ENCODE assay signal across 8 cellular contexts in the genomic region with DNA sequence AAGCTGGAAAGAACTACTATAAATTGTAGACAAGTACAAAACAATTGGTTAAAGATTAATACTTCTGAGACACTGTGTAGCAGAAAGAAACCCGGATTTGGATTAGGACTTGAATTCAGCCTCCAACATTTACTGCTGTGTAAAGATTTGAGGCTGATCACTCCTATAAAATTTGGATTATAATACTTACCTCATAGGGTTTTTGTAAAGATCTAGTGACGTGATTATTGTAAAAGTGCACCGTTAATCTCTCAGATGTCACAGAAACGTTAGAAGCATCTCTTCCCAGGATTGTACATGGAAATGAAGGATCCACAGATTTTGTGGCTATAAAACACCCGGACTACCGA. TPM values are rescaled to one million over a fixed set of nuclear protein-coding genes. Genes with fewer than 3 reads are reported as not detected.
DNase-seq lines count a peak whose midpoint lies in the region; ATAC-seq, FAIRE-seq and TF ChIP-seq lines count a peak whose summit lies in the region.

No MANE protein-coding gene starts in this region.

- H4K20me1 ChIP-seq in astrocyte (ENCODE audit: insufficient read depth, low read length) = no peaks in the 10 kb centered on the region

- CTCF ChIA-PET in Caco-2 (lab: Charles Lee) = interaction anchor here (1.0 kb wide), 2 partner anchors 447 to 475 kb away, joined by 3 to 5 read pairs; partner anchors contain the start of gene CCDC83

- FAIRE-seq in astrocyte (lab: Jason Lieb, UNC) = no peak

- intact Hi-C loops in Caco-2 (cut with micrococcal nuclease; ENCODE audit: unreplicated experiment) (loop anchor here (1.0 to 10.0 kb wide), 4 partner anchors 116 to 637 kb away; partner anchors contain the start of genes CCDC83, CREBZF and PICALM), aorta (cut with DNase I) (no loop called here)

- DNase-seq in Caco-2 (no peak), astrocyte (ENCODE audit: low read depth) (no peak), NK-92 (lab: John Stamatoyannopoulos, UW; ENCODE audit: unreplicated experiment) (no peak), aorta (no peak), mucosa of gallbladder (ENCODE audit: low spot score) (no peak), ecto neural progenitor cell (ENCODE audit: low spot score) (no peak)
- DNase-seq in natural killer cell treated with Interleukin-12 subunit alpha and Interleukin-12 subunit beta and Interleukin-15 and Interleukin-18, amount 100 ng/mL, for 72 hours (ENCODE audit: low spot score) = no peak

- no peaks in the 10 kb centered on the region for H3K27me3 Mint-ChIP-seq in Caco-2 (ENCODE audit: insufficient read depth, unreplicated experiment)
- H3K27me3 Mint-ChIP-seq in astrocyte (ENCODE audit: low read depth, unreplicated experiment) = no peaks in the 10 kb centered on the region
- H3K27me3 Mint-ChIP-seq in natural killer cell treated with Interleukin-12 subunit alpha and Interleukin-12 subunit beta and Interleukin-15 and Interleukin-18, amount 100 ng/mL, for 72 hours = peaks cover 0 to 8% of the 10 kb centered on the region in 2 donors

- 3 to 5% methylated on average over 6 of the region's 6 CpGs for WGBS in aorta, 2 donors

- H3K4me3 ChIP-seq in Caco-2 (ENCODE audit: low read depth, low read length) (peak overlapping the region; percentile 58), astrocyte (ENCODE audit: insufficient read depth, low read depth, low read length) (peak overlapping the region; percentile 97), aorta (ENCODE audit: low read length in 2 of 2) (no peak overlapping the region)

- H3K36me3 Mint-ChIP-seq in Caco-2 (ENCODE audit: insufficient read depth, unreplicated experiment) (peaks cover 17% of the 10 kb centered on the region), astrocyte (ENCODE audit: low read depth, unreplicated experiment) (no peaks in the 10 kb centered on the region)
- H3K36me3 Mint-ChIP-seq in natural killer cell treated with Interleukin-12 subunit alpha and Interleukin-12 subunit beta and Interleukin-15 and Interleukin-18, amount 100 ng/mL, for 72 hours = peaks cover 4% of the 10 kb centered on the region

- H3K36me3 ChIP-seq in Caco-2 (ENCODE audit: control insufficient read depth, insufficient read depth, low read length) = no peaks in the 10 kb centered on the region
- H3K36me3 ChIP-seq in astrocyte (ENCODE audit: insufficient read depth, low read length) = no peaks in the 10 kb centered on the region
- no peaks in the 10 kb centered on the region for H3K36me3 ChIP-seq in aorta (ENCODE audit: control insufficient read depth in 1 of 2, insufficient read depth in 2 of 2, low read length in 1 of 2)

- H3K27ac Mint-ChIP-seq in Caco-2 (ENCODE audit: unreplicated experiment) = peak overlapping the region; percentile 99
- H3K27ac Mint-ChIP-seq in astrocyte (ENCODE audit: unreplicated experiment) = peak overlapping the region; percentile 93
- H3K27ac Mint-ChIP-seq in natural killer cell treated with Interleukin-12 subunit alpha and Interleukin-12 subunit beta and Interleukin-15 and Interleukin-18, amount 100 ng/mL, for 72 hours = peak overlapping the region; percentile 94 to 100

- ATAC-seq in HG02885 (IDR thresholded peaks at IDR 0.05; ENCODE audit: poor library complexity, unreplicated experiment) (peak; percentile 24), aorta (ENCODE audit: low FRiP score) (no peak)
- no peak for ATAC-seq in natural killer cell treated with Interleukin-12 subunit alpha and Interleukin-12 subunit beta and Interleukin-15 and Interleukin-18, amount 100 ng/mL, for 72 hours

- POLR2A ChIA-PET in Caco-2 (lab: Charles Lee) = interaction anchor here (0.7 kb wide), 1 partner anchor 277 kb away, joined by 3 read pairs; no protein-coding TSS in a partner anchor

- no peaks in the 10 kb centered on the region for H3K9me3 Mint-ChIP-seq in Caco-2 (ENCODE audit: unreplicated experiment)
- H3K9me3 Mint-ChIP-seq in astrocyte (ENCODE audit: unreplicated experiment) = no peaks in the 10 kb centered on the region
- H3K9me3 Mint-ChIP-seq in natural killer cell treated with Interleukin-12 subunit alpha and Interleukin-12 subunit beta and Interleukin-15 and Interleukin-18, amount 100 ng/mL, for 72 hours = no peaks in the 10 kb centered on the region

- TF ChIP-seq CTCF in Caco-2 (IDR thresholded peaks at IDR 0.05; ENCODE audit: insufficient read depth in 1 of 2, low read depth in 1 of 2, low read length in 1 of 2, severe bottlenecking in 1 of 2, unreplicated experiment in 1 of 2) = no peak
- no peak for TF ChIP-seq CTCF in astrocyte (IDR thresholded peaks at IDR 0.05; ENCODE audit: insufficient read depth, low read depth, low read length)

- peak overlapping the region; percentile 93 for H2AFZ ChIP-seq in astrocyte (ENCODE audit: low read depth, low read length)

- BruUV-seq in Caco-2 (replicated peaks; lab: Mats Ljungman, UMichigan) = TSS peak; percentile 47

- H3K27me3 ChIP-seq in Caco-2 (replicated peaks; ENCODE audit: control insufficient read depth, insufficient read depth, low read length) (no peaks in the 10 kb centered on the region), astrocyte (ENCODE audit: insufficient read depth, low read length) (no peaks in the 10 kb centered on the region), aorta (ENCODE audit: control insufficient read depth in 1 of 2, insufficient read depth in 2 of 2, low read length in 1 of 2) (no peaks in the 10 kb centered on the region)

- H3K27ac ChIP-seq in astrocyte (ENCODE audit: low read depth, low read length) = peak overlapping the region; percentile 91
- no peak overlapping the region for H3K27ac ChIP-seq in aorta (ENCODE audit: low read depth in 1 of 2, low read length in 2 of 2)

- H3K4me3 Mint-ChIP-seq in Caco-2 (ENCODE audit: unreplicated experiment) = peak overlapping the region; percentile 98
- peak overlapping the region; percentile 100 for H3K4me3 Mint-ChIP-seq in astrocyte (ENCODE audit: unreplicated experiment)
- H3K4me3 Mint-ChIP-seq in natural killer cell treated with Interleukin-12 subunit alpha and Interleukin-12 subunit beta and Interleukin-15 and Interleukin-18, amount 100 ng/mL, for 72 hours = peak overlapping the region; percentile 92

- H3K4me1 ChIP-seq in Caco-2 = 0 out of 2 replicates have a peak, but pooled peaks cover 10% of the 10 kb centered on the region
- no peaks in the 10 kb centered on the region for H3K4me1 ChIP-seq in astrocyte (ENCODE audit: insufficient read depth, low read length)
- no peaks in the 10 kb centered on the region for H3K4me1 ChIP-seq in aorta (ENCODE audit: control insufficient read depth in 1 of 2, insufficient read depth in 2 of 2, low read length in 2 of 2)

- H3K9ac ChIP-seq in astrocyte (ENCODE audit: low read length) = peak overlapping the region; percentile 95

- H3K4me1 Mint-ChIP-seq in Caco-2 (ENCODE audit: low read depth, unreplicated experiment) (peaks cover 8% of the 10 kb centered on the region), astrocyte (ENCODE audit: low read depth, unreplicated experiment) (peaks cover 10% of the 10 kb centered on the region)
- peaks cover 20 to 22% of the 10 kb centered on the region in 2 donors for H3K4me1 Mint-ChIP-seq in natural killer cell treated with Interleukin-12 subunit alpha and Interleukin-12 subunit beta and Interleukin-15 and Interleukin-18, amount 100 ng/mL, for 72 hours (ENCODE audit: low read depth in 2 of 2)

- no peaks in the 10 kb centered on the region for H3K9me3 ChIP-seq in Caco-2
- no peaks in the 10 kb centered on the region for H3K9me3 ChIP-seq in astrocyte (ENCODE audit: insufficient read depth, low read depth, low read length)
- no peaks in the 10 kb centered on the region for H3K9me3 ChIP-seq in aorta (ENCODE audit: control insufficient read depth, low read length)

- H3K4me2 ChIP-seq in astrocyte (ENCODE audit: low read length) = peak overlapping the region; percentile 89

- H3K79me2 ChIP-seq in astrocyte (ENCODE audit: insufficient read depth, low read length) = peaks cover 35% of the 10 kb centered on the region

RNA-seq across cellular contexts. Expression of gene HIKESHI, which starts 0.3 kb away (rescaled TPM):
- total RNA-seq in Caco-2 (2022) (81.3 and 82.0 TPM in 2 replicates), astrocyte (42.3 and 42.8 TPM in 2 replicates), aorta (10 to 100 TPM; 29.4 to 32.6 TPM), mucosa of gallbladder (25.8 TPM)
- total RNA-seq in natural killer cell treated with Interleukin-12 subunit alpha and Interleukin-12 subunit beta and Interleukin-15 and Interleukin-18, amount 100 ng/mL, for 72 hours = 10 to 100 TPM; 42.7 to 64.3 TPM
- polyA plus RNA-seq in aorta = 10 to 100 TPM; 47.1 to 53.0 TPM

RNA-seq across cellular contexts. Expression of gene EED, which starts 57.2 kb away (rescaled TPM):
- total RNA-seq in Caco-2 (2022) (68.3 and 75.5 TPM in 2 replicates), astrocyte (20.9 and 23.4 TPM in 2 replicates), aorta (10 to 100 TPM; 22.0 to 26.5 TPM), mucosa of gallbladder (30.5 TPM)
- total RNA-seq in natural killer cell treated with Interleukin-12 subunit alpha and Interleukin-12 subunit beta and Interleukin-15 and Interleukin-18, amount 100 ng/mL, for 72 hours = 100 to 1,000 TPM in 1 of 2 donors, 10 to 100 TPM in 1; 89.3 to 143 TPM
- polyA plus RNA-seq in aorta = 10 to 100 TPM; 14.5 to 16.0 TPM

Comparison
In these comparisons a context has a peak if more than half of its experiments do, and no peak if none do; other contexts are left out.
1. H3K4me3 ChIP-seq: peak in Caco-2 (single experiment) and astrocyte (single experiment); none in aorta (0 of 2).
2. Peak in every context shown above with its lines, with median percentiles within 50 percentile points of each other: H3K27ac Mint-ChIP-seq and H3K4me3 Mint-ChIP-seq.